ENCODE assay signal across 1 cellular context in genomic region chr18:48538531-48539405, GRCh38.
A peak's percentile ranks its signal among the peaks of the same experiment; 100 is the strongest.
TF ChIP-seq lines count a peak whose summit lies in the region.

Gene CTIF, plus strand, starts transcription at chr18:48539031. Its CDS starts 80,535 bp downstream, at chr18:48619566.

TF ChIP-seq in HepG2, 621 proteins besides CTCF, POLR2A, EP300 and RAD21 (continued from another document and continues in another):
- TF ChIP-seq, protein P1, sequence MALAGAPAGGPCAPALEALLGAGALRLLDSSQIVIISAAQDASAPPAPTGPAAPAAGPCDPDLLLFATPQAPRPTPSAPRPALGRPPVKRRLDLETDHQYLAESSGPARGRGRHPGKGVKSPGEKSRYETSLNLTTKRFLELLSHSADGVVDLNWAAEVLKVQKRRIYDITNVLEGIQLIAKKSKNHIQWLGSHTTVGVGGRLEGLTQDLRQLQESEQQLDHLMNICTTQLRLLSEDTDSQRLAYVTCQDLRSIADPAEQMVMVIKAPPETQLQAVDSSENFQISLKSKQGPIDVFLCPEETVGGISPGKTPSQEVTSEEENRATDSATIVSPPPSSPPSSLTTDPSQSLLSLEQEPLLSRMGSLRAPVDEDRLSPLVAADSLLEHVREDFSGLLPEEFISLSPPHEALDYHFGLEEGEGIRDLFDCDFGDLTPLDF (CRISPR knock-in tag; IDR thresholded peaks at IDR 0.05), result no peak
- no peak for TF ChIP-seq HMGXB3 (CRISPR knock-in tag; IDR thresholded peaks at IDR 0.05; ENCODE audit: borderline replicate concordance)
- no peak for TF ChIP-seq CENPT (CRISPR knock-in tag; IDR thresholded peaks at IDR 0.05; ENCODE audit: low read depth)
- TF ChIP-seq KAT8 (CRISPR knock-in tag; IDR thresholded peaks at IDR 0.05), result peak; percentile 58
- no peak for TF ChIP-seq SMARCE1 (IDR thresholded peaks at IDR 0.05; ENCODE audit: borderline replicate concordance)
- TF ChIP-seq ZNF883 (CRISPR knock-in tag; IDR thresholded peaks at IDR 0.05; ENCODE audit: not compliant biosample characterization), result peak; percentile 8
- no peak for TF ChIP-seq ZNF878 (CRISPR knock-in tag; IDR thresholded peaks at IDR 0.05)
- no peak for TF ChIP-seq MBD4 (IDR thresholded peaks at IDR 0.05; ENCODE audit: borderline replicate concordance, low read length)
- no peak for TF ChIP-seq ZNF17 (CRISPR knock-in tag; IDR thresholded peaks at IDR 0.05)
- no peak for TF ChIP-seq ZNF792 (CRISPR knock-in tag; IDR thresholded peaks at IDR 0.05)
- no peak for TF ChIP-seq HMG20B (CRISPR knock-in tag; conservative IDR thresholded peaks at IDR 0.05)
- TF ChIP-seq ZNF431 (CRISPR knock-in tag; IDR thresholded peaks at IDR 0.05; ENCODE audit: borderline replicate concordance, low read depth), result no peak
- peak; percentile 75; the same call in 1 of the 2 replicates for TF ChIP-seq ZNF605 (CRISPR knock-in tag; IDR thresholded peaks at IDR 0.05)
- TF ChIP-seq ZNF263 (CRISPR knock-in tag; IDR thresholded peaks at IDR 0.05), result no peak
- TF ChIP-seq ZNF629 (CRISPR knock-in tag; conservative IDR thresholded peaks at IDR 0.05), result 0 out of 2 replicates have a peak, but pooled peaks have one; percentile 17
- TF ChIP-seq, protein P2, sequence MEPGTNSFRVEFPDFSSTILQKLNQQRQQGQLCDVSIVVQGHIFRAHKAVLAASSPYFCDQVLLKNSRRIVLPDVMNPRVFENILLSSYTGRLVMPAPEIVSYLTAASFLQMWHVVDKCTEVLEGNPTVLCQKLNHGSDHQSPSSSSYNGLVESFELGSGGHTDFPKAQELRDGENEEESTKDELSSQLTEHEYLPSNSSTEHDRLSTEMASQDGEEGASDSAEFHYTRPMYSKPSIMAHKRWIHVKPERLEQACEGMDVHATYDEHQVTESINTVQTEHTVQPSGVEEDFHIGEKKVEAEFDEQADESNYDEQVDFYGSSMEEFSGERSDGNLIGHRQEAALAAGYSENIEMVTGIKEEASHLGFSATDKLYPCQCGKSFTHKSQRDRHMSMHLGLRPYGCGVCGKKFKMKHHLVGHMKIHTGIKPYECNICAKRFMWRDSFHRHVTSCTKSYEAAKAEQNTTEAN (CRISPR knock-in tag; conservative IDR thresholded peaks at IDR 0.05), result 0 out of 2 replicates have a peak, but pooled peaks have one; percentile 22
- TF ChIP-seq SYNCRIP (IDR thresholded peaks at IDR 0.05; ENCODE audit: insufficient read depth, low read depth, low read length), result no peak
- peak; percentile 54 for TF ChIP-seq RXRB (CRISPR knock-in tag; IDR thresholded peaks at IDR 0.05; ENCODE audit: borderline replicate concordance)
- no peak for TF ChIP-seq ZFP37 (CRISPR knock-in tag; IDR thresholded peaks at IDR 0.05; ENCODE audit: borderline replicate concordance)
- TF ChIP-seq ZNF367 (CRISPR knock-in tag; IDR thresholded peaks at IDR 0.05; ENCODE audit: borderline replicate concordance), result no peak
- TF ChIP-seq, protein P3, sequence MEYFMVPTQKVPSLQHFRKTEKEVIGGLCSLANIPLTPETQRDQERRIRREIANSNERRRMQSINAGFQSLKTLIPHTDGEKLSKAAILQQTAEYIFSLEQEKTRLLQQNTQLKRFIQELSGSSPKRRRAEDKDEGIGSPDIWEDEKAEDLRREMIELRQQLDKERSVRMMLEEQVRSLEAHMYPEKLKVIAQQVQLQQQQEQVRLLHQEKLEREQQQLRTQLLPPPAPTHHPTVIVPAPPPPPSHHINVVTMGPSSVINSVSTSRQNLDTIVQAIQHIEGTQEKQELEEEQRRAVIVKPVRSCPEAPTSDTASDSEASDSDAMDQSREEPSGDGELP (IDR thresholded peaks at IDR 0.05; ENCODE audit: borderline replicate concordance, low read depth), result no peak; the same call in 1 of the 2 replicates
- TF ChIP-seq MZF1 (CRISPR knock-in tag; IDR thresholded peaks at IDR 0.05; ENCODE audit: borderline replicate concordance), result no peak
- TF ChIP-seq, protein P4, sequence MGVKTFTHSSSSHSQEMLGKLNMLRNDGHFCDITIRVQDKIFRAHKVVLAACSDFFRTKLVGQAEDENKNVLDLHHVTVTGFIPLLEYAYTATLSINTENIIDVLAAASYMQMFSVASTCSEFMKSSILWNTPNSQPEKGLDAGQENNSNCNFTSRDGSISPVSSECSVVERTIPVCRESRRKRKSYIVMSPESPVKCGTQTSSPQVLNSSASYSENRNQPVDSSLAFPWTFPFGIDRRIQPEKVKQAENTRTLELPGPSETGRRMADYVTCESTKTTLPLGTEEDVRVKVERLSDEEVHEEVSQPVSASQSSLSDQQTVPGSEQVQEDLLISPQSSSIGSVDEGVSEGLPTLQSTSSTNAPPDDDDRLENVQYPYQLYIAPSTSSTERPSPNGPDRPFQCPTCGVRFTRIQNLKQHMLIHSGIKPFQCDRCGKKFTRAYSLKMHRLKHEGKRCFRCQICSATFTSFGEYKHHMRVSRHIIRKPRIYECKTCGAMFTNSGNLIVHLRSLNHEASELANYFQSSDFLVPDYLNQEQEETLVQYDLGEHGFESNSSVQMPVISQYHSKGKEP (CRISPR knock-in tag; IDR thresholded peaks at IDR 0.05), result no peak
- no peak for TF ChIP-seq DNMT3B (CRISPR knock-in tag; conservative IDR thresholded peaks at IDR 0.05)
- no peak for TF ChIP-seq ZFP36L1 (CRISPR knock-in tag; IDR thresholded peaks at IDR 0.05)
- no peak for TF ChIP-seq ZSCAN22 (CRISPR knock-in tag; IDR thresholded peaks at IDR 0.05)
- no peak for TF ChIP-seq FOXA1 (IDR thresholded peaks at IDR 0.05)
- TF ChIP-seq FOXA1 (CRISPR knock-in tag; IDR thresholded peaks at IDR 0.05), result no peak
- TF ChIP-seq ZNF253 (CRISPR knock-in tag; IDR thresholded peaks at IDR 0.05; ENCODE audit: borderline replicate concordance), result no peak
- TF ChIP-seq ZBTB7B (CRISPR knock-in tag; IDR thresholded peaks at IDR 0.05), result peak; percentile 55; the same call in 1 of the 2 replicates
- no peak for TF ChIP-seq IRF1 (CRISPR knock-in tag; IDR thresholded peaks at IDR 0.05; ENCODE audit: low read depth)
- peak; percentile 72; the same call in 1 of the 2 replicates for TF ChIP-seq ELF3 (CRISPR knock-in tag; IDR thresholded peaks at IDR 0.05)
- TF ChIP-seq NR0B2 (CRISPR knock-in tag; IDR thresholded peaks at IDR 0.05), result no peak
- TF ChIP-seq ZNF766 (CRISPR knock-in tag; IDR thresholded peaks at IDR 0.05; ENCODE audit: borderline replicate concordance), result no peak
- no peak for TF ChIP-seq E2F5 (CRISPR knock-in tag; conservative IDR thresholded peaks at IDR 0.05)
- TF ChIP-seq FOXC1 (CRISPR knock-in tag; IDR thresholded peaks at IDR 0.05; ENCODE audit: borderline replicate concordance), result no peak
- TF ChIP-seq TAF15 (IDR thresholded peaks at IDR 0.05; ENCODE audit: low read depth, low read length, poor library complexity, severe bottlenecking), result no peak
- TF ChIP-seq ZFP1 (CRISPR knock-in tag; IDR thresholded peaks at IDR 0.05), result no peak
- TF ChIP-seq ZNF432 (CRISPR knock-in tag; IDR thresholded peaks at IDR 0.05; ENCODE audit: borderline replicate concordance), result no peak
- no peak for TF ChIP-seq NFIC (IDR thresholded peaks at IDR 0.05; ENCODE audit: low read length)
- peak; percentile 53 for TF ChIP-seq GATAD1 (CRISPR knock-in tag; IDR thresholded peaks at IDR 0.05)
- no peak for TF ChIP-seq CC2D1A (CRISPR knock-in tag; IDR thresholded peaks at IDR 0.05)
- no peak for TF ChIP-seq ZBTB38 (CRISPR knock-in tag; IDR thresholded peaks at IDR 0.05)
- TF ChIP-seq HNF4G (IDR thresholded peaks at IDR 0.05; ENCODE audit: borderline replicate concordance, low read depth, low read length), result peak; percentile 37
- TF ChIP-seq HNF4G (CRISPR knock-in tag; IDR thresholded peaks at IDR 0.05; ENCODE audit: borderline replicate concordance, low read depth), result no peak; the same call in 1 of the 2 replicates
- TF ChIP-seq ZNF546 (CRISPR knock-in tag; conservative IDR thresholded peaks at IDR 0.05), result no peak; the same call in 1 of the 2 replicates
- no peak for TF ChIP-seq NAIF1 (CRISPR knock-in tag; IDR thresholded peaks at IDR 0.05; ENCODE audit: borderline replicate concordance)
- TF ChIP-seq RBM22 (optimal IDR thresholded peaks at IDR 0.05; ENCODE audit: low read length), result no peak
- TF ChIP-seq, protein P5, sequence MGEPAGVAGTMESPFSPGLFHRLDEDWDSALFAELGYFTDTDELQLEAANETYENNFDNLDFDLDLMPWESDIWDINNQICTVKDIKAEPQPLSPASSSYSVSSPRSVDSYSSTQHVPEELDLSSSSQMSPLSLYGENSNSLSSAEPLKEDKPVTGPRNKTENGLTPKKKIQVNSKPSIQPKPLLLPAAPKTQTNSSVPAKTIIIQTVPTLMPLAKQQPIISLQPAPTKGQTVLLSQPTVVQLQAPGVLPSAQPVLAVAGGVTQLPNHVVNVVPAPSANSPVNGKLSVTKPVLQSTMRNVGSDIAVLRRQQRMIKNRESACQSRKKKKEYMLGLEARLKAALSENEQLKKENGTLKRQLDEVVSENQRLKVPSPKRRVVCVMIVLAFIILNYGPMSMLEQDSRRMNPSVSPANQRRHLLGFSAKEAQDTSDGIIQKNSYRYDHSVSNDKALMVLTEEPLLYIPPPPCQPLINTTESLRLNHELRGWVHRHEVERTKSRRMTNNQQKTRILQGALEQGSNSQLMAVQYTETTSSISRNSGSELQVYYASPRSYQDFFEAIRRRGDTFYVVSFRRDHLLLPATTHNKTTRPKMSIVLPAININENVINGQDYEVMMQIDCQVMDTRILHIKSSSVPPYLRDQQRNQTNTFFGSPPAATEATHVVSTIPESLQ (CRISPR knock-in tag; conservative IDR thresholded peaks at IDR 0.05), result no peak
- TF ChIP-seq ZNF496 (CRISPR knock-in tag; IDR thresholded peaks at IDR 0.05; ENCODE audit: insufficient replicate concordance), result no peak
- TF ChIP-seq JUND (CRISPR knock-in tag; IDR thresholded peaks at IDR 0.05), result no peak
- peak; percentile 32; the same call in 1 of the 2 replicates for TF ChIP-seq ATF2 (CRISPR knock-in tag; IDR thresholded peaks at IDR 0.05)
- no peak for TF ChIP-seq ZNF484 (CRISPR knock-in tag; IDR thresholded peaks at IDR 0.05; ENCODE audit: borderline replicate concordance, low read depth)
- no peak for TF ChIP-seq MBNL3 (CRISPR knock-in tag; conservative IDR thresholded peaks at IDR 0.05)
- no peak for TF ChIP-seq U2AF2 (IDR thresholded peaks at IDR 0.05; ENCODE audit: low read depth, low read length)
- no peak for TF ChIP-seq PLSCR1 (CRISPR knock-in tag; IDR thresholded peaks at IDR 0.05; ENCODE audit: borderline replicate concordance)
- TF ChIP-seq ZNF10 (CRISPR knock-in tag; IDR thresholded peaks at IDR 0.05; ENCODE audit: borderline replicate concordance, low read depth), result no peak
- no peak for TF ChIP-seq AGO1 (IDR thresholded peaks at IDR 0.05; ENCODE audit: low read depth, low read length, poor library complexity, severe bottlenecking)
